13 cellular contexts compared by ENCODE assay signal in genomic region chr17:19363460-19364035, GRCh38. TPM values are rescaled to one million over a fixed set of nuclear protein-coding genes. Genes with fewer than 3 reads are reported as not detected.
DNase-seq lines count a peak whose midpoint lies in the region; ATAC-seq, FAIRE-seq and TF ChIP-seq lines count a peak whose summit lies in the region.
"Had no signal": no experiment of that assay in that cellular context is flagged by ENCODE, and none has a peak within 500 bp of the region (broad histone marks: within the 10 kb centered on the region; RNA-seq: fewer than 3 reads in every experiment).

No MANE protein-coding gene starts in this region.

- DNase-seq in CD8-positive, alpha-beta T cell, result no peak
- DNase-seq in HCT116 (ENCODE audit: low read depth, low spot score) (no peak), K562 (ENCODE audit: extremely low read depth in 1 of 4, low spot score in 3 of 4) (no peak), osteoblast (ENCODE audit: insufficient read length, low spot score, missing footprints) (peak; percentile 75), NCI-H2081 treated with DMSO at 0.1 percent for 48 hours (lab: John Stamatoyannopoulos, UW) (no peak), HEK293T (ENCODE audit: extremely low spot score) (no peak), NCI-H128 (lab: John Stamatoyannopoulos, UW; ENCODE audit: unreplicated experiment) (no peak)
- DNase-seq: activated effector memory CD4-positive, alpha-beta T cell treated with Interleukin-2 at 50 U/mL for 16 hours; NCI-H526 treated with DMSO at 0.1 percent for 48 hours had no signal

- no peaks in the 10 kb centered on the region for H3K36me3 ChIP-seq in CD8-positive, alpha-beta T cell (ENCODE audit: insufficient read depth, low read length)
- H3K36me3 ChIP-seq in HCT116 (ENCODE audit: control insufficient read depth in 1 of 2, insufficient read depth in 2 of 2, low read length in 2 of 2) (peaks cover 4 to 7% of the 10 kb centered on the region in 2 experiments; a peak in 1 of 4 replicates), K562 (ENCODE audit: control insufficient read depth, insufficient read depth, low read length) (no peaks in the 10 kb centered on the region), osteoblast (ENCODE audit: insufficient read depth, low read length) (no peaks in the 10 kb centered on the region)

- intact Hi-C loops in CD8-positive, alpha-beta T cell (cut with DNase I, micrococcal nuclease), result loop anchor here (1.0 to 10.0 kb wide), 9 partner anchors 84 to 791 kb away; partner anchors contain the start of genes AKAP10 (in 1 of the 2), ALDH3A2 (in 1 of the 2), PRPSAP2 (in 1 of the 2) and SPECC1 (in 1 of the 2)
- intact Hi-C loops in HCT116 (cut with micrococcal nuclease), result loop anchor here (1.0 to 5.0 kb wide), 3 partner anchors 144 to 403 kb away; no protein-coding TSS in a partner anchor
- intact Hi-C loops in K562 (cut with micrococcal nuclease), result loop anchor here (1.0 kb wide), 1 partner anchor 84 kb away; no protein-coding TSS in a partner anchor

- no peaks in the 10 kb centered on the region for H3K9me3 Mint-ChIP-seq in CD8-positive, alpha-beta T cell

- peaks cover 11% of the 10 kb centered on the region for H3K4me1 ChIP-seq in CD8-positive, alpha-beta T cell (ENCODE audit: insufficient read depth, low read length)
- H3K4me1 ChIP-seq in HCT116 (ENCODE audit: control insufficient read depth in 1 of 2, insufficient read depth in 2 of 2, low read length in 2 of 2) (peaks cover 10 to 32% of the 10 kb centered on the region in 2 experiments), K562 (replicated peaks in 1 of 2; ENCODE audit: control insufficient read depth in 2 of 2, insufficient read depth in 2 of 2, low read length in 2 of 2) (peaks cover 6 to 24% of the 10 kb centered on the region in 2 experiments; a peak in 4 of 5 replicates), osteoblast (ENCODE audit: insufficient read depth, low read length) (peaks cover 14% of the 10 kb centered on the region)

- CTCF ChIA-PET in CD8-positive, alpha-beta T cell (lab: Charles Lee), result interaction anchor here (0.6 to 10.9 kb wide), 36 partner anchors 8 to 420 kb away, joined by 3 to 215 read pairs (median 6); partner anchors contain the start of genes MAPK7 and RNF112
- CTCF ChIA-PET in HCT116 (lab: Charles Lee), result interaction anchor here (0.8 to 5.1 kb wide), 23 partner anchors 9 to 754 kb away, joined by 3 to 69 read pairs (median 3); partner anchors contain the start of gene MAPK7
- CTCF ChIA-PET in K562 (lab: Yijun Ruan, JAX; ENCODE audit: low intra/inter-chr PET ratio), result interaction anchor here (0.8 to 2.5 kb wide), 2 partner anchors 83 to 106 kb away, joined by 4 to 14 read pairs; no protein-coding TSS in a partner anchor
- CTCF ChIA-PET in HEK293T (lab: Yijun Ruan, JAX), result interaction anchor here (0.7 to 5.2 kb wide), 24 partner anchors 9 to 403 kb away, joined by 3 to 59 read pairs (median 4); partner anchors contain the start of genes ALDH3A2 and MAPK7

- H3K4me2 ChIP-seq in HCT116 (ENCODE audit: low read length) (peak overlapping the region; percentile 86), K562 (ENCODE audit: insufficient read depth, low read length) (0 out of 2 replicates have a peak overlapping the region, but pooled peaks have one; percentile 91), osteoblast (ENCODE audit: insufficient read depth, low read length) (no peak overlapping the region)

- TF ChIP-seq POLR2A in HCT116 (IDR thresholded peaks at IDR 0.05; ENCODE audit: borderline replicate concordance, extremely low read depth, insufficient read depth, insufficient read length), result no peak
- TF ChIP-seq POLR2A in K562 (conservative IDR thresholded peaks at IDR 0.05), result no peak

- no peak overlapping the region for H3K27ac ChIP-seq in CD8-positive, alpha-beta T cell (ENCODE audit: low read depth, low read length)
- H3K27ac ChIP-seq in HCT116 (ENCODE audit: low read depth, low read length), result no peak overlapping the region
- H3K27ac ChIP-seq in K562 (ENCODE audit: extremely low read depth, low read depth, low read length), result no peak overlapping the region
- no peak overlapping the region for H3K27ac ChIP-seq in osteoblast (ENCODE audit: low read depth, low read length)

- H3K9ac ChIP-seq in HCT116 (ENCODE audit: low read length) (no peak overlapping the region), K562 (ENCODE audit: insufficient read depth in 1 of 2, low read depth in 2 of 2, low read length in 2 of 2) (no peak overlapping the region)

- H3K27me3 ChIP-seq in CD8-positive, alpha-beta T cell (ENCODE audit: insufficient read depth, low read length), result no peaks in the 10 kb centered on the region
- H3K27me3 ChIP-seq in HCT116 (ENCODE audit: insufficient read depth, low read length) (no peaks in the 10 kb centered on the region), K562 (ENCODE audit: control insufficient read depth in 2 of 2, insufficient read depth in 2 of 2, low read length in 2 of 2) (no peaks in the 10 kb centered on the region), osteoblast (ENCODE audit: insufficient read depth, low read length) (no peaks in the 10 kb centered on the region)
- H3K27me3 ChIP-seq: testis had no signal

- no peak for TF ChIP-seq EP300 in K562 (IDR thresholded peaks at IDR 0.05; ENCODE audit: low read length)

- no peaks in the 10 kb centered on the region for H3K9me2 ChIP-seq in HCT116 (ENCODE audit: insufficient read depth)

- 0 out of 2 replicates have a peak, but pooled peaks cover 12% of the 10 kb centered on the region for H3K79me2 ChIP-seq in HCT116 (ENCODE audit: insufficient read depth, low read length)
- peaks cover 9% of the 10 kb centered on the region; the same call in 2 of the 3 replicates for H3K79me2 ChIP-seq in K562 (ENCODE audit: control insufficient read depth, insufficient read depth, low read length)
- no peaks in the 10 kb centered on the region for H3K79me2 ChIP-seq in osteoblast (ENCODE audit: insufficient read depth, low read length)

- H3K4me1 Mint-ChIP-seq in CD8-positive, alpha-beta T cell (ENCODE audit: low read depth), result peaks cover 9% of the 10 kb centered on the region

- no peaks in the 10 kb centered on the region for H3K9me3 ChIP-seq in CD8-positive, alpha-beta T cell (ENCODE audit: low read length)
- H3K9me3 ChIP-seq in HCT116 (ENCODE audit: control insufficient read depth in 1 of 2, insufficient read depth in 1 of 2, low read depth in 1 of 2, low read length in 2 of 2) (no peaks in the 10 kb centered on the region), K562 (replicated peaks; ENCODE audit: control insufficient read depth, insufficient read depth, low read depth, low read length) (no peaks in the 10 kb centered on the region), osteoblast (ENCODE audit: low read depth, low read length) (no peaks in the 10 kb centered on the region)
- H3K9me3 ChIP-seq: mucosa of descending colon, testis had no signal

- H4K20me1 ChIP-seq in HCT116 (ENCODE audit: insufficient read depth) (no peaks in the 10 kb centered on the region), K562 (replicated peaks; ENCODE audit: control insufficient read depth, insufficient read depth, low read length) (no peaks in the 10 kb centered on the region), osteoblast (ENCODE audit: insufficient read depth, low read length) (no peaks in the 10 kb centered on the region)

- no peaks in the 10 kb centered on the region for H3K9me1 ChIP-seq in K562 (ENCODE audit: control insufficient read depth, insufficient read depth, low read length)

- WGBS in K562 (ENCODE audit: insufficient coverage, low coverage, missing lambda C conversion rate), result 11% methylated on average over 5 of the region's 6 CpGs

- in situ Hi-C loops in K562 (cut with MboI), result loop anchor here (5.0 to 10.0 kb wide), 2 partner anchors 84 to 401 kb away; no protein-coding TSS in a partner anchor

- H3K27ac Mint-ChIP-seq in CD8-positive, alpha-beta T cell, result no peak overlapping the region

- peak overlapping the region; percentile 37 for H3K4me3 Mint-ChIP-seq in CD8-positive, alpha-beta T cell

- TF ChIP-seq CTCF in CD8-positive, alpha-beta T cell (IDR thresholded peaks at IDR 0.05), result no peak
- TF ChIP-seq CTCF in HCT116 (IDR thresholded peaks at IDR 0.05 in 2 of 3, conservative IDR thresholded peaks at IDR 0.05 in 1 of 3; ENCODE audit: borderline replicate concordance in 1 of 3, insufficient read depth in 1 of 3, low read depth in 2 of 3, low read length in 2 of 3) (no peak), K562 (IDR thresholded peaks at IDR 0.05 in 2 of 3, conservative IDR thresholded peaks at IDR 0.05 in 1 of 3; ENCODE audit: insufficient read depth in 2 of 3, low read depth in 1 of 3, low read length in 3 of 3) (no peak), osteoblast (IDR thresholded peaks at IDR 0.05; ENCODE audit: extremely low read depth, low read depth, low read length) (no peak)

- no TSS peak for BruUV-seq in HCT116 (replicated peaks; lab: Mats Ljungman, UMichigan)
- no TSS peak for BruUV-seq in K562 (replicated peaks; lab: Mats Ljungman, UMichigan)

- peaks cover 7% of the 10 kb centered on the region for H3K27me3 Mint-ChIP-seq in CD8-positive, alpha-beta T cell (ENCODE audit: low read depth)

- no peak for FAIRE-seq in K562 (lab: Jason Lieb, UNC)

- no peak for ATAC-seq in CD8-positive, alpha-beta T cell
- ATAC-seq in HCT116, result no peak
- no peak for ATAC-seq in K562

- H3K36me3 Mint-ChIP-seq in CD8-positive, alpha-beta T cell, result no peaks in the 10 kb centered on the region

- TF ChIP-seq RAD21 in HCT116 (IDR thresholded peaks at IDR 0.05; ENCODE audit: low read depth), result no peak
- no peak for TF ChIP-seq RAD21 in K562 (CRISPR knock-in tag; conservative IDR thresholded peaks at IDR 0.05 in 1 of 2, IDR thresholded peaks at IDR 0.05 in 1 of 2)

- RAD21 ChIA-PET in HCT116 (lab: Charles Lee; ENCODE audit: low non-redundant PET in 1 of 2, low total read pairs in 2 of 2, uncharacterized antibody in 2 of 2, unreplicated experiment in 2 of 2), result interaction anchor here (0.6 to 2.3 kb wide), 6 partner anchors 14 to 399 kb away, joined by 3 to 12 read pairs (median 8); partner anchors contain the start of gene MAPK7 (in 2 of the 2)

- H3K4me3 ChIP-seq in CD8-positive, alpha-beta T cell (ENCODE audit: low read depth, low read length), result no peak overlapping the region
- H3K4me3 ChIP-seq in HCT116 (replicated peaks in 1 of 2; ENCODE audit: low read depth in 1 of 2, low read length in 2 of 2) (no peak overlapping the region; a peak in 1 of 4 replicates), K562 (no peak overlapping the region), osteoblast (ENCODE audit: insufficient read depth, low read length) (no peak overlapping the region)

- POLR2A ChIA-PET in CD8-positive, alpha-beta T cell (lab: Charles Lee), result interaction anchor here (0.7 to 2.3 kb wide), 3 partner anchors 14 to 84 kb away, joined by 3 to 20 read pairs (median 8); partner anchors contain the start of gene MAPK7
- POLR2A ChIA-PET in HCT116 (lab: Charles Lee), result interaction anchor here (1.0 to 1.9 kb wide), 3 partner anchors 10 to 284 kb away, joined by 3 to 13 read pairs (median 3); partner anchors contain the start of gene MAPK7
- POLR2A ChIA-PET in K562 (lab: Yijun Ruan, JAX), result interaction anchor here (1.1 to 2.1 kb wide), 2 partner anchors 14 to 115 kb away, joined by 6 to 11 read pairs; partner anchors contain the start of gene MAPK7
- POLR2A ChIA-PET in HEK293T (lab: Yijun Ruan, JAX), result interaction anchor here (1.0 to 3.1 kb wide), 5 partner anchors 14 to 285 kb away, joined by 3 to 41 read pairs (median 4); partner anchors contain the start of genes ALDH3A2 and MAPK7

- no peak overlapping the region for H2AFZ ChIP-seq in HCT116 (ENCODE audit: low read depth, low read length, poor library complexity, severe bottlenecking)
- no peak overlapping the region; the same call in none of the 2 replicates for H2AFZ ChIP-seq in K562 (ENCODE audit: low read depth, low read length)
- no peak overlapping the region for H2AFZ ChIP-seq in osteoblast (ENCODE audit: low read length)

RNA-seq across cellular contexts. Expression of gene B9D1, which starts 1.0 kb away (rescaled TPM):
- total RNA-seq in CD8-positive, alpha-beta T cell, result under 1 TPM; 0.72 to 0.92 TPM
- total RNA-seq in HCT116 (2021; ENCODE audit: unreplicated experiment) (20.0 TPM), K562 (2014; rRNA removed) (24.0 and 24.9 TPM in 2 replicates), K562 (2014; rRNA removed; fragmentation: Illumina TruSeq; extraction: Trizol) (7.6 and 10.3 TPM in 2 replicates), K562 (2015; rRNA removed; fragmentation: Illumina TruSeq; extraction: Trizol) (8.9 and 10.0 TPM in 2 replicates), K562 (2021) (12.7 and 15.0 TPM in 2 replicates), osteoblast (20.6 and 21.0 TPM in 2 replicates)
- 22.5 and 31.2 TPM in 2 replicates for polyA plus RNA-seq in HCT116 (2012)
- 15.4 and 25.4 TPM in 2 replicates for total RNA-seq in K562 (2011; cell fraction: chromatin; rRNA removed; ENCODE audit: low replicate concordance)
- 22.5 and 35.0 TPM in 2 replicates for total RNA-seq in K562 (2011; cell fraction: nucleolus; rRNA removed)
- total RNA-seq in K562 (2011; cell fraction: nucleoplasm; rRNA removed), result 21.7 and 23.8 TPM in 2 replicates
- polyA plus RNA-seq in K562 (2011; rRNA removed) (23.4 and 28.0 TPM in 2 replicates), K562 (2014; fragmentation: Illumina TruSeq; extraction: Trizol) (14.3 and 18.9 TPM in 2 replicates), K562 (2014; fragmentation: Nextera tagmentation; extraction: Ambion mirVana) (10 to 100 TPM in 1 of 2 experiments, 1 to 10 TPM in 1; 9.5 to 17.9 TPM), K562 (2014; rRNA removed) (26.5 and 28.8 TPM in 2 replicates)
- 26.8 and 45.5 TPM in 2 replicates for polyA plus RNA-seq in K562 (2011; cell fraction: cytosol; rRNA removed)
- 43.7 and 59.8 TPM in 2 replicates for polyA plus RNA-seq in K562 (2011; cell fraction: nucleus; rRNA removed)
- 14.9 and 22.4 TPM in 2 replicates for polyA plus RNA-seq in K562 (2012)
- 7.7 and 16.5 TPM in 2 replicates for polyA minus RNA-seq in K562 (2011; rRNA and poly(A)+ RNA removed)
- 6.1 and 8.9 TPM in 2 replicates for polyA minus RNA-seq in K562 (2011; cell fraction: cytosol; rRNA and poly(A)+ RNA removed)
- polyA minus RNA-seq in K562 (2011; cell fraction: nucleus; rRNA and poly(A)+ RNA removed), result 11.6 and 13.3 TPM in 2 replicates

RNA-seq across cellular contexts. Expression of gene MAPK7, which starts 14.8 kb away (rescaled TPM):
- total RNA-seq in CD8-positive, alpha-beta T cell, result 10 to 100 TPM in 1 of 2 experiments, 1 to 10 TPM in 1; 7.0 to 11.1 TPM
- 15.3 TPM for total RNA-seq in HCT116 (2021; ENCODE audit: unreplicated experiment)
- 12.2 and 14.8 TPM in 2 replicates for polyA plus RNA-seq in HCT116 (2012)
- total RNA-seq in K562 (2011; cell fraction: chromatin; rRNA removed; ENCODE audit: low replicate concordance), result 7.3 and 21.2 TPM in 2 replicates
- 8.8 and 12.7 TPM in 2 replicates for total RNA-seq in K562 (2011; cell fraction: nucleolus; rRNA removed)
- total RNA-seq in K562 (2011; cell fraction: nucleoplasm; rRNA removed), result 5.4 and 6.3 TPM in 2 replicates
- 2.5 and 4.5 TPM in 2 replicates for total RNA-seq in K562 (2014; rRNA removed)
- 1.1 TPM in 2 replicates for total RNA-seq in K562 (2014; rRNA removed; fragmentation: Illumina TruSeq; extraction: Trizol)
- 2.5 and 2.7 TPM in 2 replicates for total RNA-seq in K562 (2015; rRNA removed; fragmentation: Illumina TruSeq; extraction: Trizol)
- 7.4 and 7.5 TPM in 2 replicates for total RNA-seq in K562 (2021)
- 2.5 and 2.9 TPM in 2 replicates for polyA plus RNA-seq in K562 (2011; rRNA removed)
- polyA plus RNA-seq in K562 (2011; cell fraction: cytosol; rRNA removed), result 2.3 and 4.4 TPM in 2 replicates
- polyA plus RNA-seq in K562 (2011; cell fraction: nucleus; rRNA removed), result 8.0 and 15.0 TPM in 2 replicates
- 5.2 and 6.4 TPM in 2 replicates for polyA plus RNA-seq in K562 (2012)
- polyA plus RNA-seq in K562 (2014; fragmentation: Illumina TruSeq; extraction: Trizol), result 3.3 and 5.5 TPM in 2 replicates
- under 1 TPM; 0.46 to 0.68 TPM for polyA plus RNA-seq in K562 (2014; fragmentation: Nextera tagmentation; extraction: Ambion mirVana)
- 4.3 and 6.2 TPM in 2 replicates for polyA plus RNA-seq in K562 (2014; rRNA removed)
- polyA minus RNA-seq in K562 (2011; rRNA and poly(A)+ RNA removed), result 4.3 and 5.0 TPM in 2 replicates
- polyA minus RNA-seq in K562 (2011; cell fraction: cytosol; rRNA and poly(A)+ RNA removed), result 2.9 and 5.5 TPM in 2 replicates
- 14.0 and 14.4 TPM in 2 replicates for polyA minus RNA-seq in K562 (2011; cell fraction: nucleus; rRNA and poly(A)+ RNA removed)
- 11.5 and 12.7 TPM in 2 replicates for total RNA-seq in osteoblast

RNA-seq across cellular contexts. Expression of gene MFAP4, which starts 23.4 kb away (rescaled TPM):
- not detected for total RNA-seq in CD8-positive, alpha-beta T cell
- total RNA-seq in HCT116 (2021; ENCODE audit: unreplicated experiment) (0.52 TPM), K562 (2014; rRNA removed) (not detected in 2 replicates), K562 (2014; rRNA removed; fragmentation: Illumina TruSeq; extraction: Trizol) (not detected in 2 replicates), K562 (2015; rRNA removed; fragmentation: Illumina TruSeq; extraction: Trizol) (not detected in 2 replicates), K562 (2021) (0.24 and 0.36 TPM in 2 replicates), osteoblast (3.6 and 3.8 TPM in 2 replicates)
- 0.16 and 0.39 TPM in 2 replicates for polyA plus RNA-seq in HCT116 (2012)
- not detected in 2 replicates for total RNA-seq in K562 (2011; cell fraction: chromatin; rRNA removed; ENCODE audit: low replicate concordance)
- not detected in 2 replicates for total RNA-seq in K562 (2011; cell fraction: nucleolus; rRNA removed)
- total RNA-seq in K562 (2011; cell fraction: nucleoplasm; rRNA removed), result not detected in 2 replicates
- polyA plus RNA-seq in K562 (2011; rRNA removed) (not detected in 2 replicates), K562 (2014; fragmentation: Illumina TruSeq; extraction: Trizol) (not detected in 2 replicates), K562 (2014; fragmentation: Nextera tagmentation; extraction: Ambion mirVana) (under 1 TPM in 1 of 2 experiments, not detected in 1; 0.07 TPM), K562 (2014; rRNA removed) (not detected in 2 replicates)
- polyA plus RNA-seq in K562 (2011; cell fraction: cytosol; rRNA removed), result not detected in 2 replicates
- not detected in 2 replicates for polyA plus RNA-seq in K562 (2011; cell fraction: nucleus; rRNA removed)
- polyA plus RNA-seq in K562 (2012), result 1.0 TPM in 1 of 2 replicates, not detected in the other
- not detected in 2 replicates for polyA minus RNA-seq in K562 (2011; rRNA and poly(A)+ RNA removed)
- not detected in 2 replicates for polyA minus RNA-seq in K562 (2011; cell fraction: cytosol; rRNA and poly(A)+ RNA removed)
- not detected in 2 replicates for polyA minus RNA-seq in K562 (2011; cell fraction: nucleus; rRNA and poly(A)+ RNA removed)
- total RNA-seq: activated CD4-positive, alpha-beta T cell treated with anti-CD3 and anti-CD28 coated beads for 36 hours; SK-MEL-5 had no signal

RNA-seq across cellular contexts. Expression of gene RNF112, which starts 47.5 kb away (rescaled TPM):
- under 1 TPM; 0.53 to 0.60 TPM for total RNA-seq in CD8-positive, alpha-beta T cell
- total RNA-seq in HCT116 (2021; ENCODE audit: unreplicated experiment) (0.98 TPM), K562 (2014; rRNA removed) (0.05 TPM in 1 of 2 replicates, not detected in the other), K562 (2014; rRNA removed; fragmentation: Illumina TruSeq; extraction: Trizol) (not detected in 2 replicates), K562 (2015; rRNA removed; fragmentation: Illumina TruSeq; extraction: Trizol) (not detected in 2 replicates), K562 (2021) (not detected in 2 replicates), osteoblast (0.29 and 0.36 TPM in 2 replicates)
- 0.81 and 1.2 TPM in 2 replicates for polyA plus RNA-seq in HCT116 (2012)
- total RNA-seq in K562 (2011; cell fraction: chromatin; rRNA removed; ENCODE audit: low replicate concordance), result not detected in 2 replicates
- total RNA-seq in K562 (2011; cell fraction: nucleolus; rRNA removed), result not detected in 2 replicates
- not detected in 2 replicates for total RNA-seq in K562 (2011; cell fraction: nucleoplasm; rRNA removed)
- polyA plus RNA-seq in K562 (2011; rRNA removed) (not detected in 2 replicates), K562 (2014; fragmentation: Illumina TruSeq; extraction: Trizol) (not detected in 2 replicates), K562 (2014; fragmentation: Nextera tagmentation; extraction: Ambion mirVana) (not detected), K562 (2014; rRNA removed) (not detected in 2 replicates)
- polyA plus RNA-seq in K562 (2011; cell fraction: cytosol; rRNA removed), result not detected in 2 replicates
- polyA plus RNA-seq in K562 (2011; cell fraction: nucleus; rRNA removed), result 0.08 and 0.13 TPM in 2 replicates
- polyA plus RNA-seq in K562 (2012), result 0.11 TPM in 1 of 2 replicates, not detected in the other
- polyA minus RNA-seq in K562 (2011; rRNA and poly(A)+ RNA removed), result not detected in 2 replicates
- polyA minus RNA-seq in K562 (2011; cell fraction: cytosol; rRNA and poly(A)+ RNA removed), result not detected in 2 replicates
- not detected in 2 replicates for polyA minus RNA-seq in K562 (2011; cell fraction: nucleus; rRNA and poly(A)+ RNA removed)
- total RNA-seq: SK-MEL-5 had no signal

Comparison
In these comparisons a context has a peak if more than half of its experiments do, and no peak if none do; other contexts are left out.
1. RNA of gene B9D1, which starts 1.0 kb away (total RNA-seq): 20.6 to 21.0 TPM in osteoblast, 20.0 TPM in HCT116 (single experiment) and 7.6 to 35.0 TPM in K562; 0.72 to 0.92 TPM in CD8-positive, alpha-beta T cell; every median in the first group is over 4 times any median in the second.